ENCODE assay signal across 9 cellular contexts in the genomic region with DNA sequence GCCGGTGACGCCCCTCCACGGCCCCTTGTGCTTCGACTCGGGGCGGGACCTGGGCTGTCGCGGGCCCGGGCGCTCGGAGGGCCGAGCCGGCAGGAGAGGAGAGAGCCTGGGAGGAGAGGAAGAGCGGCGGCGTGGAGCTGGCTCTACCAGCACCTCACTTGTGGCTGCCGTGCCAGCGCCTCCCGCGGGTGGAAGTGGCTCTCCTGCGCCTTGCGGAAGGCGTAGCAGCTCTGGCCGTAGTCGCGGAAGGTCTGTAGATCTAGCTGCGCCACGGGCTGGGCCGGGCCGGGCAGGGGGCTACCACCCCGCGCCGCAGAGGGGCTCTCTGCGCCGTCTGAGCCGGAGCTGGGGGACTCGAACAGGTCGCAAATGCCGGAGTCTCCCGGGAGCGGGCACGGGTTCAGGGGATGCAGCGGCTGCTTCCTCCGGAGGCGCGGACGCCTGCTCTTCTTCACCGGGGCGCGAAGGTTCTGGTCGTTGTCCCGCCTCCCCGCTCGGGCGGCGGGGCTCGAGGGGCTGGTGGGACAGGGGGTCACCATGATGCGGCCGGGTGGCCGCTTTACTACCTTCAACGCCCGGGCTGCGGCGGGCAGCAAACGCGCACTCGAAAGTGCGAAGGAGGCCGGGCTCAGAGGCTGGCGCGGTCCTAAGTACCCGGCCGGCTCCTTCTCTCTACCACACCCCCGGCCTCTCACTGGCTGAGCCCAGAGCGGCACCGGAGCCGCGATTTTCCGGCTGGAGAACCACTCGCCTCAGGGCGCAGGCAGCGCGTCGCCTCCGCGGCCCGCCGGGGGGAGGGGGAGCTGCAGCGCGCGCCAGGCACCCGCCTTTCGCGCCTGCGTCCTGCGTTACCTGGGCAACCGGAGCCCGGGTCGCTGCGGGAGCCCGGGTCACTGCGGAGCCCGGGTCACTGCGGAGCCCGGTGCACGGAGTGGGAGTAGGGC. TPM values are rescaled to one million over a fixed set of nuclear protein-coding genes. Genes with fewer than 3 reads are reported as not detected.
DNase-seq lines count a peak whose midpoint lies in the region; ATAC-seq and TF ChIP-seq lines count a peak whose summit lies in the region.
"Had no signal": no experiment of that assay in that cellular context is flagged by ENCODE, and none has a peak within 500 bp of the region (broad histone marks: within the 10 kb centered on the region; RNA-seq: fewer than 3 reads in every experiment).

CCNO (minus strand) TSS at position 624 of the 944 bp plus-strand sequence; CDS start at position 539, 85 bp downstream.

- no peaks in the 10 kb centered on the region for H3K27me3 ChIP-seq in body of pancreas

- H3K9me3 ChIP-seq in body of pancreas (no peaks in the 10 kb centered on the region), iPS-18c (ENCODE audit: control insufficient read depth, insufficient read depth, low read length) (no peaks in the 10 kb centered on the region)

- TF ChIP-seq POLR2A in body of pancreas (IDR thresholded peaks at IDR 0.05) = peak; percentile 73 to 86 (median 84)

- peak within 1 kb of the TSS; percentile 73 to 91 (median 82) for H3K27ac ChIP-seq in body of pancreas

- intact Hi-C loops in body of pancreas (cut with DNase I) = no loop called here
- intact Hi-C loops in sciatic nerve (cut with DNase I) = no loop called here

- peaks cover 29% of the 10 kb centered on the region for H3K4me1 ChIP-seq in body of pancreas

- H3K36me3 ChIP-seq in body of pancreas (replicated peaks in 1 of 2; ENCODE audit: insufficient read depth in 1 of 2, low read depth in 2 of 2) = no peaks in the 10 kb centered on the region

- TF ChIP-seq CTCF in HFF-Myc (IDR thresholded peaks at IDR 0.05; ENCODE audit: low read depth, low read length, missing control alignments) (no peak), body of pancreas (IDR thresholded peaks at IDR 0.05) (peak in 3 of 7 experiments; percentile 2 to 34 (median 7))

- DNase-seq in ELF-1 (ENCODE audit: low read depth, low spot score) (peak; percentile 92), HFF-Myc (ENCODE audit: extremely low read depth, low read depth) (peak; percentile 12), NCI-H1417 (lab: John Stamatoyannopoulos, UW) (peak; percentile 90 to 95 (median 93)), T follicular helper cell (ENCODE audit: low read depth) (peak; percentile 45), body of pancreas (peak; percentile 89 to 91 (median 90)), sciatic nerve (ENCODE audit: low spot score) (peak; percentile 74), amniotic stem cell (lab: John Stamatoyannopoulos, UW) (no peak)

- peak; percentile 88 for ATAC-seq in body of pancreas
- peak; percentile 87 for ATAC-seq in sciatic nerve

- WGBS in body of pancreas, 2 donors = 0 to 1% methylated on average over 5 to 103 of the region's 106 CpGs

- peak within 1 kb of the TSS; percentile 44 for H3K4me3 ChIP-seq in HFF-Myc (replicated peaks; ENCODE audit: low read depth, low read length)
- peak within 1 kb of the TSS; percentile 47 to 51 for H3K4me3 ChIP-seq in body of pancreas
- H3K4me3 ChIP-seq in iPS-18c (ENCODE audit: insufficient read depth, low read depth, low read length) = peak within 1 kb of the TSS; percentile 61

RNA-seq across cellular contexts. Expression of gene CCNO, which starts in this region (rescaled TPM):
- total RNA-seq in body of pancreas (10 to 100 TPM in 1 of 2 donors, 1 to 10 TPM in 1; 7.3 to 10.5 TPM), sciatic nerve (0.22 TPM)
- total RNA-seq: dermis microvascular lymphatic vessel endothelial cell had no signal

Comparison
In these comparisons a context has a peak if more than half of its experiments do, and no peak if none do; other contexts are left out.
1. Peak in DNase-seq and ATAC-seq in sciatic nerve; RNA of the gene not detected or under 1 TPM.